Comparison of ENCODE assay signal across 15 cellular contexts in genomic region chr11:117092951-117093590, GRCh38. TPM values are rescaled to one million over a fixed set of nuclear protein-coding genes. Genes with fewer than 3 reads are reported as not detected.
DNase-seq lines count a peak whose midpoint lies in the region; ATAC-seq and TF ChIP-seq lines count a peak whose summit lies in the region.
"Had no signal": no experiment of that assay in that cellular context is flagged by ENCODE, and none has a peak within 500 bp of the region (broad histone marks: within the 10 kb centered on the region; RNA-seq: fewer than 3 reads in every experiment).

No MANE protein-coding gene starts in this region.

- no peak overlapping the region for H2AFZ ChIP-seq in OCI-LY7 (ENCODE audit: low read length)

- no peaks in the 10 kb centered on the region for H3K27me3 ChIP-seq in esophagus muscularis mucosa
- no peaks in the 10 kb centered on the region for H3K27me3 ChIP-seq in transverse colon
- H3K27me3 ChIP-seq in colonic mucosa = no peaks in the 10 kb centered on the region
- H3K27me3 ChIP-seq: gastrocnemius medialis, left lung had no signal

- POLR2A ChIA-PET in OCI-LY7 (lab: Charles Lee) = no interaction called here

- peak overlapping the region; percentile 82 for H3K27ac Mint-ChIP-seq in activated T-cell treated with anti-CD3 and anti-CD28 coated beads, Interleukin-2, amount 50 U/mL, for 72 hours
- H3K27ac Mint-ChIP-seq: HFFc6 had no signal

- H3K9me3 ChIP-seq in OCI-LY7 (ENCODE audit: low read length) (peaks cover 8% of the 10 kb centered on the region; the same call in 1 of the 2 replicates), esophagus muscularis mucosa (no peaks in the 10 kb centered on the region), transverse colon (no peaks in the 10 kb centered on the region), colonic mucosa (no peaks in the 10 kb centered on the region)
- H3K9me3 ChIP-seq: gastrocnemius medialis, left lung had no signal

- no peaks in the 10 kb centered on the region for H3K27me3 Mint-ChIP-seq in activated T-cell treated with anti-CD3 and anti-CD28 coated beads, Interleukin-2, amount 50 U/mL, for 72 hours (ENCODE audit: low read depth)

- peaks cover 25% of the 10 kb centered on the region for H3K4me1 ChIP-seq in OCI-LY7 (ENCODE audit: insufficient read depth, low read length, poor library complexity, severe bottlenecking)
- H3K4me1 ChIP-seq in esophagus muscularis mucosa = peaks cover 26 to 91% (median 79%) of the 10 kb centered on the region in 4 donors
- peaks cover 26 to 56% (median 28%) of the 10 kb centered on the region in 4 donors for H3K4me1 ChIP-seq in transverse colon
- peaks cover 17% of the 10 kb centered on the region for H3K4me1 ChIP-seq in colonic mucosa

- peak; percentile 65 to 73 for ATAC-seq in activated T-cell treated with anti-CD3 and anti-CD28 coated beads, Interleukin-2, amount 50 U/mL, for 72 hours (replicated peaks in 1 of 2)
- ATAC-seq: gastrocnemius medialis, left lung had no signal

- in situ Hi-C loops in transverse colon (cut with MboI; ENCODE audit: low pct_ligation_motif_present in 1 of 4, low pct_unique_long_range_greater_than_20kb in 1 of 4, low sequenced_read_pairs in 3 of 4) = loop anchor here in 1 of 4 donors (25.0 kb wide), 1 partner anchor 106 kb away; no protein-coding TSS in a partner anchor

- BruUV-seq in OCI-LY7 (replicated peaks; lab: Mats Ljungman, UMichigan) = TSS peak; percentile 18

- peaks cover 7 to 13% of the 10 kb centered on the region in 2 donors for H3K36me3 Mint-ChIP-seq in activated T-cell treated with anti-CD3 and anti-CD28 coated beads, Interleukin-2, amount 50 U/mL, for 72 hours (ENCODE audit: insufficient read depth in 2 of 2)

- peaks cover 20% of the 10 kb centered on the region for H4K20me1 ChIP-seq in OCI-LY7 (ENCODE audit: insufficient read depth, low read length)

- CTCF ChIA-PET in OCI-LY7 (lab: Charles Lee; ENCODE audit: unreplicated experiment) = no interaction called here

- no peaks in the 10 kb centered on the region for H3K9me2 ChIP-seq in OCI-LY7 (ENCODE audit: insufficient read depth, low read length)

- peaks cover 96% of the 10 kb centered on the region for H3K79me2 ChIP-seq in OCI-LY7 (ENCODE audit: insufficient read depth, low read depth, low read length)

- H3K4me1 Mint-ChIP-seq in activated T-cell treated with anti-CD3 and anti-CD28 coated beads, Interleukin-2, amount 50 U/mL, for 72 hours (ENCODE audit: low read depth) = peaks cover 85% of the 10 kb centered on the region

- TF ChIP-seq CTCF in OCI-LY7 (conservative IDR thresholded peaks at IDR 0.05; ENCODE audit: low read length) (no peak), esophagus muscularis mucosa (IDR thresholded peaks at IDR 0.05) (no peak), transverse colon (IDR thresholded peaks at IDR 0.05) (no peak), colonic mucosa (IDR thresholded peaks at IDR 0.05) (no peak)

- no peak overlapping the region for H3K9ac ChIP-seq in colonic mucosa (ENCODE audit: low read depth in 2 of 2, low read length in 2 of 2)

- H3K4me3 ChIP-seq in OCI-LY7 (ENCODE audit: low read depth, low read length, poor library complexity, severe bottlenecking) = no peak overlapping the region
- no peak overlapping the region for H3K4me3 ChIP-seq in esophagus muscularis mucosa
- no peak overlapping the region for H3K4me3 ChIP-seq in transverse colon
- H3K4me3 ChIP-seq in colonic mucosa = no peak overlapping the region
- H3K4me3 ChIP-seq: gastrocnemius medialis, left lung had no signal

- H3K4me3 Mint-ChIP-seq in activated T-cell treated with anti-CD3 and anti-CD28 coated beads, Interleukin-2, amount 50 U/mL, for 72 hours = peak overlapping the region; percentile 54 to 77
- H3K4me3 Mint-ChIP-seq: HFFc6 had no signal

- no peak for TF ChIP-seq POLR2A in esophagus muscularis mucosa (IDR thresholded peaks at IDR 0.05; ENCODE audit: low read depth)
- no peak for TF ChIP-seq POLR2A in transverse colon (IDR thresholded peaks at IDR 0.05)

- H3K36me3 ChIP-seq in OCI-LY7 (ENCODE audit: insufficient read depth, low read length) (peaks cover 20% of the 10 kb centered on the region), esophagus muscularis mucosa (no peaks in the 10 kb centered on the region), transverse colon (no peaks in the 10 kb centered on the region), colonic mucosa (no peaks in the 10 kb centered on the region)
- H3K36me3 ChIP-seq: gastrocnemius medialis, left lung had no signal

- intact Hi-C loops in OCI-LY7 (cut with micrococcal nuclease; ENCODE audit: unreplicated experiment) = loop anchor here (10.0 kb wide), 2 partner anchors 108 to 138 kb away; no protein-coding TSS in a partner anchor
- intact Hi-C loops in esophagus muscularis mucosa (cut with DNase I) = no loop called here
- intact Hi-C loops in transverse colon (cut with DNase I; ENCODE audit: low total_unique reads) = no loop called here
- intact Hi-C loops in colonic mucosa (cut with DNase I) = no loop called here

- 74% methylated on average over 5 of the region's 5 CpGs for WGBS in esophagus muscularis mucosa
- 50 to 53% methylated on average over 5 of the region's 5 CpGs for WGBS in transverse colon (ENCODE audit: low coverage in 1 of 2), 2 donors

- no peak for TF ChIP-seq EP300 in esophagus muscularis mucosa (IDR thresholded peaks at IDR 0.05)
- TF ChIP-seq EP300 in transverse colon (IDR thresholded peaks at IDR 0.05; ENCODE audit: low read depth) = no peak

- H3K27ac ChIP-seq in OCI-LY7 (ENCODE audit: low read depth, low read length, poor library complexity, severe bottlenecking) = no peak overlapping the region
- H3K27ac ChIP-seq in esophagus muscularis mucosa (replicated peaks in 1 of 4) = peak overlapping the region; percentile 52 to 99 (median 99)
- H3K27ac ChIP-seq in transverse colon = peak overlapping the region; percentile 4 to 98 (median 42)
- H3K27ac ChIP-seq in colonic mucosa = no peak overlapping the region
- H3K27ac ChIP-seq: HL-60, left lung had no signal

- H3K4me2 ChIP-seq in OCI-LY7 (ENCODE audit: low read length) = no peak overlapping the region

- peaks cover 3 to 5% of the 10 kb centered on the region in 2 donors for H3K9me3 Mint-ChIP-seq in activated T-cell treated with anti-CD3 and anti-CD28 coated beads, Interleukin-2, amount 50 U/mL, for 72 hours
- H3K9me3 Mint-ChIP-seq: HFFc6 had no signal

- no peak for DNase-seq in activated T-cell treated with anti-CD3 and anti-CD28 coated beads, Interleukin-2, amount 50 U/mL, for 72 hours
- no peak for DNase-seq in activated T-cell treated with anti-CD3 and anti-CD28 coated beads, Interleukin-2, amount 50 U/mL, for 48 hours
- no peak for DNase-seq in OCI-LY7 (ENCODE audit: low spot score)
- no peak for DNase-seq in esophagus muscularis mucosa (ENCODE audit: extremely low spot score)
- no peak for DNase-seq in transverse colon
- no peak for DNase-seq in NCI-H345 (lab: John Stamatoyannopoulos, UW)
- DNase-seq in NCI-H1930 (lab: John Stamatoyannopoulos, UW) = no peak
- no peak for DNase-seq in colonic mucosa
- DNase-seq: cortex of kidney, gastrocnemius medialis, HFFc6, left lung, NCI-H1048, NCI-H82 had no signal

RNA-seq across cellular contexts. Expression of gene SIK3, which starts 5.2 kb away (rescaled TPM):
- total RNA-seq in activated T-cell treated with anti-CD3 and anti-CD28 coated beads, Interleukin-2, amount 50 U/mL, for 72 hours = 10 to 100 TPM; 21.4 to 26.3 TPM
- 29.3 and 37.2 TPM in 2 replicates for total RNA-seq in OCI-LY7 (2014; rRNA removed; shearing (Covaris generic))
- 72.9 and 78.6 TPM in 2 replicates for total RNA-seq in OCI-LY7 (2022)
- total RNA-seq in esophagus muscularis mucosa = 10 to 100 TPM; 39.5 to 53.5 (median 42.3) TPM
- 10 to 100 TPM; 35.6 to 68.6 (median 38.9) TPM for total RNA-seq in transverse colon
- 10 to 100 TPM; 26.7 to 28.0 TPM for total RNA-seq in colonic mucosa

RNA-seq across cellular contexts. Expression of gene PAFAH1B2, which starts 51.0 kb away (rescaled TPM):
- 10 to 100 TPM; 56.7 to 64.3 TPM for total RNA-seq in activated T-cell treated with anti-CD3 and anti-CD28 coated beads, Interleukin-2, amount 50 U/mL, for 72 hours
- 62.8 and 65.3 TPM in 2 replicates for total RNA-seq in OCI-LY7 (2014; rRNA removed; shearing (Covaris generic))
- total RNA-seq in OCI-LY7 (2022) (59.9 and 60.2 TPM in 2 replicates), esophagus muscularis mucosa (10 to 100 TPM; 40.3 to 63.0 (median 47.4) TPM), transverse colon (10 to 100 TPM; 18.1 to 90.8 (median 78.3) TPM), colonic mucosa (10 to 100 TPM; 76.4 to 80.5 TPM)

Comparison
In these comparisons a context has a peak if more than half of its experiments do, and no peak if none do; other contexts are left out.
1. H3K27ac ChIP-seq: peak in esophagus muscularis mucosa (4 of 4) and transverse colon (4 of 4); none in OCI-LY7 (single experiment) and colonic mucosa (single experiment).